ENCODE assay signal across 8 cellular contexts in genomic region chr19:17302391-17303166, GRCh38. TPM values are rescaled to one million over a fixed set of nuclear protein-coding genes. Genes with fewer than 3 reads are reported as not detected.
DNase-seq lines count a peak whose midpoint lies in the region; ATAC-seq and TF ChIP-seq lines count a peak whose summit lies in the region.

No MANE protein-coding gene starts in this region.

- peak overlapping the region; percentile 72 for H3K4me3 ChIP-seq in fibroblast of pulmonary artery (replicated peaks; ENCODE audit: low read depth, low read length)

- no peak for DNase-seq in activated naive CD4-positive, alpha-beta T cell treated with anti-CD3 and anti-CD28 coated beads, Interleukin-2, amount 50 U/mL, for 72 hours (ENCODE audit: low spot score in 2 of 2)
- DNase-seq in fibroblast of pulmonary artery (ENCODE audit: low read depth) (no peak), progenitor cell of endocrine pancreas (ENCODE audit: low spot score, unreplicated experiment) (no peak), NCI-H187 treated with DMSO at 0.1 percent for 48 hours (lab: John Stamatoyannopoulos, UW) (no peak), GM13977 (ENCODE audit: low spot score) (no peak)

- TF ChIP-seq CTCF in VCaP (conservative IDR thresholded peaks at IDR 0.05): no peak
- TF ChIP-seq CTCF in fibroblast of pulmonary artery (IDR thresholded peaks at IDR 0.05; ENCODE audit: low read length, missing control alignments): no peak
- no peak for TF ChIP-seq CTCF in progenitor cell of endocrine pancreas (IDR thresholded peaks at IDR 0.05; ENCODE audit: unreplicated experiment)
- TF ChIP-seq CTCF in GM13977 (IDR thresholded peaks at IDR 0.05; ENCODE audit: extremely low read depth, insufficient read depth, missing control alignments): no peak

- H3K27ac Mint-ChIP-seq in activated naive CD4-positive, alpha-beta T cell treated with anti-CD3 and anti-CD28 coated beads, Interleukin-2, amount 50 U/mL, for 24 hours: peak overlapping the region; percentile 30
- H3K27ac Mint-ChIP-seq in activated naive CD4-positive, alpha-beta T cell treated with anti-CD3 and anti-CD28 coated beads, Interleukin-2, amount 50 U/mL, for 72 hours: peak overlapping the region in 1 of 2 donors; percentile 16
- no peak overlapping the region for H3K27ac Mint-ChIP-seq in progenitor cell of endocrine pancreas

- H3K9me3 Mint-ChIP-seq in activated naive CD4-positive, alpha-beta T cell treated with anti-CD3 and anti-CD28 coated beads, Interleukin-2, amount 50 U/mL, for 24 hours: no peaks in the 10 kb centered on the region
- H3K9me3 Mint-ChIP-seq in activated naive CD4-positive, alpha-beta T cell treated with anti-CD3 and anti-CD28 coated beads, Interleukin-2, amount 50 U/mL, for 72 hours: no peaks in the 10 kb centered on the region
- no peaks in the 10 kb centered on the region for H3K9me3 Mint-ChIP-seq in progenitor cell of endocrine pancreas (ENCODE audit: low read depth)

- no peaks in the 10 kb centered on the region for H3K36me3 Mint-ChIP-seq in activated naive CD4-positive, alpha-beta T cell treated with anti-CD3 and anti-CD28 coated beads, Interleukin-2, amount 50 U/mL, for 24 hours
- peaks cover 0 to 4% of the 10 kb centered on the region in 2 donors for H3K36me3 Mint-ChIP-seq in activated naive CD4-positive, alpha-beta T cell treated with anti-CD3 and anti-CD28 coated beads, Interleukin-2, amount 50 U/mL, for 72 hours
- H3K36me3 Mint-ChIP-seq in progenitor cell of endocrine pancreas (ENCODE audit: insufficient read depth): peaks cover 7% of the 10 kb centered on the region

- peak overlapping the region; percentile 78 for H3K4me3 Mint-ChIP-seq in activated naive CD4-positive, alpha-beta T cell treated with anti-CD3 and anti-CD28 coated beads, Interleukin-2, amount 50 U/mL, for 24 hours
- H3K4me3 Mint-ChIP-seq in progenitor cell of endocrine pancreas (ENCODE audit: low read depth): peak overlapping the region; percentile 69

- ATAC-seq in activated naive CD4-positive, alpha-beta T cell treated with anti-CD3 and anti-CD28 coated beads, Interleukin-2, amount 50 U/mL, for 72 hours: no peak
- ATAC-seq in HG03135 (IDR thresholded peaks at IDR 0.05; ENCODE audit: unreplicated experiment): no peak

- no peaks in the 10 kb centered on the region for H3K27me3 Mint-ChIP-seq in activated naive CD4-positive, alpha-beta T cell treated with anti-CD3 and anti-CD28 coated beads, Interleukin-2, amount 50 U/mL, for 24 hours
- no peaks in the 10 kb centered on the region for H3K27me3 Mint-ChIP-seq in progenitor cell of endocrine pancreas

- in situ Hi-C loops in GM13977 (cut with MboI; ENCODE audit: low pct_unique_long_range_greater_than_20kb, low sequenced_read_pairs, unreplicated experiment): no loop called here

- peaks cover 37% of the 10 kb centered on the region for H3K4me1 Mint-ChIP-seq in activated naive CD4-positive, alpha-beta T cell treated with anti-CD3 and anti-CD28 coated beads, Interleukin-2, amount 50 U/mL, for 24 hours
- H3K4me1 Mint-ChIP-seq in progenitor cell of endocrine pancreas (ENCODE audit: low read depth): peaks cover 12% of the 10 kb centered on the region

- H3K27ac ChIP-seq in VCaP: peak overlapping the region; percentile 78; the same call in 1 of the 2 replicates

RNA-seq across cellular contexts. Expression of gene ABHD8, which starts 0.6 kb away (rescaled TPM):
- total RNA-seq in activated naive CD4-positive, alpha-beta T cell treated with anti-CD3 and anti-CD28 coated beads, Interleukin-2, amount 50 U/mL, for 72 hours: 10 to 100 TPM; 10.4 to 10.5 TPM
- total RNA-seq in progenitor cell of endocrine pancreas: 16.2 and 16.9 TPM in 2 replicates

RNA-seq across cellular contexts. Expression of gene MRPL34, which starts 3.1 kb away (rescaled TPM):
- total RNA-seq in activated naive CD4-positive, alpha-beta T cell treated with anti-CD3 and anti-CD28 coated beads, Interleukin-2, amount 50 U/mL, for 72 hours: 100 to 1,000 TPM in 1 of 2 donors, 10 to 100 TPM in 1; 70.2 to 100 TPM
- total RNA-seq in progenitor cell of endocrine pancreas: 54.0 and 54.4 TPM in 2 replicates

RNA-seq across cellular contexts. Expression of gene DDA1, which starts 6.8 kb away (rescaled TPM):
- 10 to 100 TPM; 30.0 to 39.7 TPM for total RNA-seq in activated naive CD4-positive, alpha-beta T cell treated with anti-CD3 and anti-CD28 coated beads, Interleukin-2, amount 50 U/mL, for 72 hours
- 38.6 and 41.4 TPM in 2 replicates for total RNA-seq in progenitor cell of endocrine pancreas

RNA-seq across cellular contexts. Expression of gene ANKLE1, which starts 20.9 kb away (rescaled TPM):
- total RNA-seq in activated naive CD4-positive, alpha-beta T cell treated with anti-CD3 and anti-CD28 coated beads, Interleukin-2, amount 50 U/mL, for 72 hours: 10 to 100 TPM in 1 of 2 donors, 1 to 10 TPM in 1; 8.4 to 13.7 TPM
- total RNA-seq in progenitor cell of endocrine pancreas: 6.4 and 8.1 TPM in 2 replicates

RNA-seq across cellular contexts. Expression of gene ANO8, which starts 32.1 kb away (rescaled TPM):
- total RNA-seq in activated naive CD4-positive, alpha-beta T cell treated with anti-CD3 and anti-CD28 coated beads, Interleukin-2, amount 50 U/mL, for 72 hours: 1 to 10 TPM; 4.5 to 7.2 TPM
- 45.2 and 45.3 TPM in 2 replicates for total RNA-seq in progenitor cell of endocrine pancreas
